Comparison of ENCODE assay signal across 9 cellular contexts in genomic region chr2:239285071-239285931, GRCh38.
DNase-seq lines count a peak whose midpoint lies in the region; ATAC-seq lines count a peak whose summit lies in the region.
"Had no signal": no experiment of that assay in that cellular context is flagged by ENCODE, and none has a peak within 500 bp of the region (broad histone marks: within the 10 kb centered on the region; RNA-seq: fewer than 3 reads in every experiment).

No MANE protein-coding gene starts in this region.

- H3K4me1 Mint-ChIP-seq in immature natural killer cell: peaks cover 47 to 62% of the 10 kb centered on the region in 2 donors

- DNase-seq in activated CD4-positive, CD25-positive, alpha-beta regulatory T cell (lab: John Stamatoyannopoulos, UW): no peak
- DNase-seq in activated T-cell treated with anti-CD3 and anti-CD28 coated beads, Interleukin-2, amount 50 U/mL, for 48 hours: peak; percentile 51 to 60
- no peak for DNase-seq in immature natural killer cell
- peak in 1 of 49 donors; percentile 41 for DNase-seq in substantia nigra (lab: John Stamatoyannopoulos, UW)
- no peak for DNase-seq in Karpas-422
- no peak for DNase-seq in anterior cingulate cortex (lab: John Stamatoyannopoulos, UW)

- H3K27ac ChIP-seq in substantia nigra (ENCODE audit: low read depth, low read length, poor library complexity, severe bottlenecking) (peak overlapping the region; percentile 14), Karpas-422 (ENCODE audit: low read length) (no peak overlapping the region)
- H3K27ac ChIP-seq: 22Rv1 had no signal

- H3K9ac ChIP-seq in Karpas-422 (ENCODE audit: low read length): no peak overlapping the region

- peaks cover 14% of the 10 kb centered on the region for H3K9me3 ChIP-seq in Karpas-422 (ENCODE audit: low read length)

- H3K9me3 Mint-ChIP-seq in immature natural killer cell: no peaks in the 10 kb centered on the region

- peak; percentile 72 to 78 for ATAC-seq in activated CD4-positive, CD25-positive, alpha-beta regulatory T cell treated with anti-CD3 and anti-CD28 coated beads, Interleukin-2, amount 50 U/mL, for 24 hours
- no peak for ATAC-seq in HG03342 (IDR thresholded peaks at IDR 0.05; ENCODE audit: unreplicated experiment)

- H3K4me1 ChIP-seq in Karpas-422 (ENCODE audit: low read length): no peaks in the 10 kb centered on the region

- no peaks in the 10 kb centered on the region for H3K9me2 ChIP-seq in Karpas-422 (replicated peaks; ENCODE audit: insufficient read depth, low read length)

- no peaks in the 10 kb centered on the region for H3K36me3 ChIP-seq in Karpas-422 (ENCODE audit: insufficient read depth, low read length)

- H3K27ac Mint-ChIP-seq in immature natural killer cell: peak overlapping the region; percentile 0 to 79 (median 62)

- H3K27me3 ChIP-seq in Karpas-422 (ENCODE audit: low read length): no peaks in the 10 kb centered on the region

- H3K4me3 ChIP-seq in Karpas-422 (ENCODE audit: low read length): no peak overlapping the region

- H3K4me3 Mint-ChIP-seq in immature natural killer cell: peak overlapping the region; percentile 7 to 64 (median 42)

- peaks cover 2 to 6% (median 6%) of the 10 kb centered on the region in 3 donors for H3K27me3 Mint-ChIP-seq in immature natural killer cell (ENCODE audit: low read depth in 3 of 3)

- no peak overlapping the region for H3K4me2 ChIP-seq in Karpas-422 (ENCODE audit: low read depth, low read length, poor library complexity, severe bottlenecking)

- no peak overlapping the region for H2AFZ ChIP-seq in Karpas-422 (ENCODE audit: low read length)

- H4K20me1 ChIP-seq in Karpas-422 (ENCODE audit: insufficient read depth, low read depth, low read length): peaks cover 22% of the 10 kb centered on the region; the same call in 1 of the 2 replicates

- H3K79me2 ChIP-seq in Karpas-422 (ENCODE audit: low read length): no peaks in the 10 kb centered on the region

- H3K36me3 Mint-ChIP-seq in immature natural killer cell: no peaks in the 10 kb centered on the region

Comparison
In these comparisons a context has a peak if more than half of its experiments do, and no peak if none do; other contexts are left out.
1. DNase-seq: peak in activated T-cell treated with anti-CD3 and anti-CD28 coated beads, Interleukin-2, amount 50 U/mL, for 48 hours (2 of 2); none in activated CD4-positive, CD25-positive, alpha-beta regulatory T cell (0 of 4), immature natural killer cell (0 of 3), Karpas-422 (single experiment) and anterior cingulate cortex (0 of 58).